ENCODE assay signal across 11 cellular contexts in genomic region chr3:88141458-88142083, GRCh38. TPM values are rescaled to one million over a fixed set of nuclear protein-coding genes. Genes with fewer than 3 reads are reported as not detected.
DNase-seq lines count a peak whose midpoint lies in the region; ATAC-seq lines count a peak whose summit lies in the region.
"Had no signal": no experiment of that assay in that cellular context is flagged by ENCODE, and none has a peak within 500 bp of the region (broad histone marks: within the 10 kb centered on the region; RNA-seq: fewer than 3 reads in every experiment).

No MANE protein-coding gene starts in this region.

- H3K36me3 Mint-ChIP-seq in activated T-cell treated with anti-CD3 and anti-CD28 coated beads, Interleukin-2, amount 50 U/mL, for 4 hours (ENCODE audit: insufficient read depth) = peaks cover 18% of the 10 kb centered on the region

- H3K9me3 Mint-ChIP-seq in activated T-cell treated with anti-CD3 and anti-CD28 coated beads, Interleukin-2, amount 50 U/mL, for 4 hours = no peaks in the 10 kb centered on the region
- H3K9me3 Mint-ChIP-seq: activated naive CD4-positive, alpha-beta T cell treated with anti-CD3 and anti-CD28 coated beads, Interleukin-2, amount 50 U/mL, for 24 hours had no signal

- DNase-seq in HS-27A (ENCODE audit: low read depth) (peak; percentile 77), dedifferentiated amniotic fluid mesenchymal stem cell (ENCODE audit: extremely low spot score) (peak; percentile 73), stromal cell of bone marrow (ENCODE audit: low read depth) (peak; percentile 68), sciatic nerve (ENCODE audit: low spot score) (no peak)
- DNase-seq in activated T-cell treated with anti-CD3 and anti-CD28 coated beads, Interleukin-2, amount 50 U/mL, for 4 hours = no peak
- DNase-seq: DND-41, NCI-H1436, PC-9 had no signal

- intact Hi-C loops in sciatic nerve (cut with DNase I) = no loop called here

- H3K4me1 Mint-ChIP-seq in activated T-cell treated with anti-CD3 and anti-CD28 coated beads, Interleukin-2, amount 50 U/mL, for 4 hours (ENCODE audit: low read depth) = peaks cover 5% of the 10 kb centered on the region
- H3K4me1 Mint-ChIP-seq: activated naive CD4-positive, alpha-beta T cell treated with anti-CD3 and anti-CD28 coated beads, Interleukin-2, amount 50 U/mL, for 24 hours had no signal

- no peaks in the 10 kb centered on the region for H3K27me3 Mint-ChIP-seq in activated T-cell treated with anti-CD3 and anti-CD28 coated beads, Interleukin-2, amount 50 U/mL, for 4 hours (ENCODE audit: low read depth)
- H3K27me3 Mint-ChIP-seq: activated naive CD4-positive, alpha-beta T cell treated with anti-CD3 and anti-CD28 coated beads, Interleukin-2, amount 50 U/mL, for 24 hours had no signal

- no peak overlapping the region for H3K4me3 Mint-ChIP-seq in activated T-cell treated with anti-CD3 and anti-CD28 coated beads, Interleukin-2, amount 50 U/mL, for 4 hours
- H3K4me3 Mint-ChIP-seq: activated naive CD4-positive, alpha-beta T cell treated with anti-CD3 and anti-CD28 coated beads, Interleukin-2, amount 50 U/mL, for 24 hours had no signal

- peak; percentile 9 for ATAC-seq in GM19043 (IDR thresholded peaks at IDR 0.05; ENCODE audit: low read depth, unreplicated experiment)
- no peak for ATAC-seq in HG03159 (IDR thresholded peaks at IDR 0.05; ENCODE audit: unreplicated experiment)
- no peak for ATAC-seq in sciatic nerve
- no peak for ATAC-seq in activated T-cell treated with anti-CD3 and anti-CD28 coated beads, Interleukin-2, amount 50 U/mL, for 4 hours

RNA-seq across cellular contexts. Expression of gene C3orf38, which starts 8.2 kb away (rescaled TPM):
- 29.1 TPM for total RNA-seq in sciatic nerve
- total RNA-seq in activated T-cell treated with anti-CD3 and anti-CD28 coated beads, Interleukin-2, amount 50 U/mL, for 4 hours = 10 to 100 TPM; 18.3 to 25.4 (median 23.8) TPM

Comparison
In these comparisons a context has a peak if more than half of its experiments do, and no peak if none do; other contexts are left out.
1. DNase-seq: peak in HS-27A (single experiment), dedifferentiated amniotic fluid mesenchymal stem cell (single experiment) and stromal cell of bone marrow (single experiment); none in sciatic nerve (single experiment) and activated T-cell treated with anti-CD3 and anti-CD28 coated beads, Interleukin-2, amount 50 U/mL, for 4 hours (single experiment).